In genomic region chr16:8330761-8331160, GRCh38 we compare ENCODE assay signal across 6 cellular contexts.
"Had no signal": no experiment of that assay in that cellular context is flagged by ENCODE, and none has a peak within 500 bp of the region (broad histone marks: within the 10 kb centered on the region; RNA-seq: fewer than 3 reads in every experiment).

No MANE protein-coding gene starts in this region.

- H3K4me2 ChIP-seq: KMS-11 had no signal

- FAIRE-seq: HTR-8/SVneo had no signal

- H3K9ac ChIP-seq: KMS-11 had no signal

- H3K27ac ChIP-seq: HL-60, KMS-11 had no signal

- DNase-seq: IMR-90, KBM-7, KG1 had no signal
